ENCODE assay signal across 8 cellular contexts in genomic region chr15:63191895-63192603, GRCh38. TPM values are rescaled to one million over a fixed set of nuclear protein-coding genes. Genes with fewer than 3 reads are reported as not detected.
DNase-seq lines count a peak whose midpoint lies in the region; ATAC-seq and TF ChIP-seq lines count a peak whose summit lies in the region.

No MANE protein-coding gene starts in this region.

- ATAC-seq in GM18519 (IDR thresholded peaks at IDR 0.05; ENCODE audit: low FRiP score, unreplicated experiment): peak; percentile 29
- peak; percentile 31 for ATAC-seq in HG03108 (IDR thresholded peaks at IDR 0.05; ENCODE audit: unreplicated experiment)
- ATAC-seq in lower lobe of right lung: no peak
- no peak for ATAC-seq in GM23338
- ATAC-seq in aorta (ENCODE audit: low FRiP score): no peak

- H3K36me3 Mint-ChIP-seq in GM23338 (ENCODE audit: low read depth): no peaks in the 10 kb centered on the region

- peaks cover 59% of the 10 kb centered on the region for H3K4me1 Mint-ChIP-seq in GM23338

- H3K4me3 Mint-ChIP-seq in GM23338: no peak overlapping the region

- 74 to 76% methylated on average over 3 of the region's 3 CpGs for WGBS in aorta, 2 donors

- peaks cover 71% of the 10 kb centered on the region for H3K4me1 ChIP-seq in lower lobe of right lung
- peaks cover 71% of the 10 kb centered on the region for H3K4me1 ChIP-seq in GM23338 (ENCODE audit: insufficient read depth)
- H3K4me1 ChIP-seq in aorta (ENCODE audit: control insufficient read depth in 1 of 2, insufficient read depth in 2 of 2, low read length in 2 of 2): no peaks in the 10 kb centered on the region

- no peak overlapping the region for H3K4me2 ChIP-seq in GM23338

- intact Hi-C loops in lower lobe of right lung (cut with DNase I): no loop called here
- intact Hi-C loops in aorta (cut with DNase I): no loop called here

- H3K4me3 ChIP-seq in lower lobe of right lung (peak overlapping the region; percentile 66), GM23338 (no peak overlapping the region), aorta (ENCODE audit: low read length in 2 of 2) (no peak overlapping the region)

- no peak overlapping the region for H3K27ac Mint-ChIP-seq in GM23338

- peaks cover 9% of the 10 kb centered on the region for H3K27me3 Mint-ChIP-seq in GM23338 (ENCODE audit: insufficient read depth, low read depth, poor library complexity)

- no peaks in the 10 kb centered on the region for H3K9me3 Mint-ChIP-seq in GM23338

- no peaks in the 10 kb centered on the region for H3K9me3 ChIP-seq in lower lobe of right lung
- no peaks in the 10 kb centered on the region for H3K9me3 ChIP-seq in aorta (ENCODE audit: control insufficient read depth, low read length)

- peak; percentile 50 for DNase-seq in activated CD4-positive, alpha-beta T cell treated with anti-CD3 and anti-CD28 coated beads for 48 hours
- no peak for DNase-seq in lower lobe of right lung
- no peak for DNase-seq in NCI-H1092 treated with DMSO at 0.1 percent for 48 hours (lab: John Stamatoyannopoulos, UW)
- DNase-seq in MV-4-11 (lab: John Stamatoyannopoulos, UW): no peak
- no peak for DNase-seq in GM23338 (ENCODE audit: low spot score)
- no peak for DNase-seq in aorta

- peak overlapping the region; percentile 58 for H3K27ac ChIP-seq in lower lobe of right lung
- no peak overlapping the region for H3K27ac ChIP-seq in GM23338 (ENCODE audit: low read depth)
- H3K27ac ChIP-seq in aorta (ENCODE audit: low read depth in 1 of 2, low read length in 2 of 2): no peak overlapping the region

- no peaks in the 10 kb centered on the region for H3K9me2 ChIP-seq in GM23338 (ENCODE audit: insufficient read depth)

- no peaks in the 10 kb centered on the region for H3K27me3 ChIP-seq in lower lobe of right lung (ENCODE audit: low read depth)
- no peaks in the 10 kb centered on the region for H3K27me3 ChIP-seq in GM23338 (ENCODE audit: insufficient read depth)
- no peaks in the 10 kb centered on the region for H3K27me3 ChIP-seq in aorta (ENCODE audit: control insufficient read depth in 1 of 2, insufficient read depth in 2 of 2, low read length in 1 of 2)

- H3K36me3 ChIP-seq in lower lobe of right lung: no peaks in the 10 kb centered on the region
- no peaks in the 10 kb centered on the region for H3K36me3 ChIP-seq in GM23338 (ENCODE audit: insufficient read depth)
- no peaks in the 10 kb centered on the region for H3K36me3 ChIP-seq in aorta (ENCODE audit: control insufficient read depth in 1 of 2, insufficient read depth in 2 of 2, low read length in 1 of 2)

- H3F3A ChIP-seq in GM23338 (replicated peaks; ENCODE audit: low read depth): no peaks in the 10 kb centered on the region; the same call in 1 of the 2 replicates

- peaks cover 72% of the 10 kb centered on the region for H3K79me2 ChIP-seq in GM23338 (replicated peaks; ENCODE audit: insufficient read depth)

- no peak for TF ChIP-seq CTCF in lower lobe of right lung (IDR thresholded peaks at IDR 0.05)
- no peak for TF ChIP-seq CTCF in GM23338 (conservative IDR thresholded peaks at IDR 0.05; ENCODE audit: low read depth in 2 of 2)

- 0 out of 2 replicates have a peak, but pooled peaks cover 5% of the 10 kb centered on the region for H4K20me1 ChIP-seq in GM23338 (replicated peaks; ENCODE audit: insufficient read depth)

- no peak overlapping the region for H2AFZ ChIP-seq in GM23338

TF ChIP-seq in GM23338, 12 proteins besides CTCF, POLR2A, EP300 and RAD21 (continues in another document):
- TF ChIP-seq ETS1 (IDR thresholded peaks at IDR 0.05) (no peak), STAT1 (IDR thresholded peaks at IDR 0.05; ENCODE audit: unreplicated experiment) (no peak), CREB1 (CRISPR knock-in tag; IDR thresholded peaks at IDR 0.05; ENCODE audit: low read depth) (no peak), ZNF331 (CRISPR knock-in tag; IDR thresholded peaks at IDR 0.05; ENCODE audit: low read depth) (no peak), NANOG (IDR thresholded peaks at IDR 0.05; ENCODE audit: borderline replicate concordance) (no peak), EZH2phosphoT487 (IDR thresholded peaks at IDR 0.05; ENCODE audit: unreplicated experiment) (no peak), JUNB (IDR thresholded peaks at IDR 0.05; ENCODE audit: unreplicated experiment) (no peak)
- TF ChIP-seq, protein P1, sequence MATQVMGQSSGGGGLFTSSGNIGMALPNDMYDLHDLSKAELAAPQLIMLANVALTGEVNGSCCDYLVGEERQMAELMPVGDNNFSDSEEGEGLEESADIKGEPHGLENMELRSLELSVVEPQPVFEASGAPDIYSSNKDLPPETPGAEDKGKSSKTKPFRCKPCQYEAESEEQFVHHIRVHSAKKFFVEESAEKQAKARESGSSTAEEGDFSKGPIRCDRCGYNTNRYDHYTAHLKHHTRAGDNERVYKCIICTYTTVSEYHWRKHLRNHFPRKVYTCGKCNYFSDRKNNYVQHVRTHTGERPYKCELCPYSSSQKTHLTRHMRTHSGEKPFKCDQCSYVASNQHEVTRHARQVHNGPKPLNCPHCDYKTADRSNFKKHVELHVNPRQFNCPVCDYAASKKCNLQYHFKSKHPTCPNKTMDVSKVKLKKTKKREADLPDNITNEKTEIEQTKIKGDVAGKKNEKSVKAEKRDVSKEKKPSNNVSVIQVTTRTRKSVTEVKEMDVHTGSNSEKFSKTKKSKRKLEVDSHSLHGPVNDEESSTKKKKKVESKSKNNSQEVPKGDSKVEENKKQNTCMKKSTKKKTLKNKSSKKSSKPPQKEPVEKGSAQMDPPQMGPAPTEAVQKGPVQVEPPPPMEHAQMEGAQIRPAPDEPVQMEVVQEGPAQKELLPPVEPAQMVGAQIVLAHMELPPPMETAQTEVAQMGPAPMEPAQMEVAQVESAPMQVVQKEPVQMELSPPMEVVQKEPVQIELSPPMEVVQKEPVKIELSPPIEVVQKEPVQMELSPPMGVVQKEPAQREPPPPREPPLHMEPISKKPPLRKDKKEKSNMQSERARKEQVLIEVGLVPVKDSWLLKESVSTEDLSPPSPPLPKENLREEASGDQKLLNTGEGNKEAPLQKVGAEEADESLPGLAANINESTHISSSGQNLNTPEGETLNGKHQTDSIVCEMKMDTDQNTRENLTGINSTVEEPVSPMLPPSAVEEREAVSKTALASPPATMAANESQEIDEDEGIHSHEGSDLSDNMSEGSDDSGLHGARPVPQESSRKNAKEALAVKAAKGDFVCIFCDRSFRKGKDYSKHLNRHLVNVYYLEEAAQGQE (IDR thresholded peaks at IDR 0.05; ENCODE audit: unreplicated experiment): no peak

RNA-seq across cellular contexts. Expression of gene RAB8B, which starts 2.6 kb away (rescaled TPM):
- total RNA-seq in lower lobe of right lung (72.7 TPM), aorta (10 to 100 TPM; 40.6 to 47.9 TPM)
- total RNA-seq in GM23338 (2014; rRNA removed; shearing (Covaris generic)): 38.1 and 41.7 TPM in 2 replicates
- polyA plus RNA-seq in GM23338 (2016; fragmentation: Nextera tagmentation; extraction: Ambion mirVana) (23.2 and 23.5 TPM in 2 replicates), aorta (10 to 100 TPM; 14.8 to 18.7 TPM)

RNA-seq across cellular contexts. Expression of gene RPS27L, which starts 34.8 kb away (rescaled TPM):
- total RNA-seq in lower lobe of right lung (184 TPM), aorta (100 to 1,000 TPM; 150 to 179 TPM)
- 48.2 and 85.9 TPM in 2 replicates for total RNA-seq in GM23338 (2014; rRNA removed; shearing (Covaris generic))
- polyA plus RNA-seq in GM23338 (2016; fragmentation: Nextera tagmentation; extraction: Ambion mirVana) (1,011 and 1,086 TPM in 2 replicates), aorta (100 to 1,000 TPM; 367 to 767 TPM)

Comparison
In these comparisons a context has a peak if more than half of its experiments do, and no peak if none do; other contexts are left out.
1. ATAC-seq: peak in GM18519 (single experiment) and HG03108 (single experiment); none in lower lobe of right lung (0 of 2), GM23338 (single experiment) and aorta (single experiment).